8 cellular contexts compared by ENCODE assay signal in genomic region chr9:113220467-113221002, GRCh38. TPM values are rescaled to one million over a fixed set of nuclear protein-coding genes. Genes with fewer than 3 reads are reported as not detected.
DNase-seq lines count a peak whose midpoint lies in the region; ATAC-seq and TF ChIP-seq lines count a peak whose summit lies in the region.

No MANE protein-coding gene starts in this region.

- peak overlapping the region; percentile 68 for H3K9ac ChIP-seq in HUES64 (ENCODE audit: low read depth, low read length)

- no peak for TF ChIP-seq POLR2A in uterus (IDR thresholded peaks at IDR 0.05)

- H3K36me3 ChIP-seq in HUES64 (ENCODE audit: insufficient read depth, low read length) (peaks cover 3% of the 10 kb centered on the region; the same call in 1 of the 2 replicates), lung (ENCODE audit: control insufficient read depth in 2 of 2, insufficient read depth in 2 of 2, low read length in 2 of 2) (no peaks in the 10 kb centered on the region), uterus (no peaks in the 10 kb centered on the region)

- H3K27ac ChIP-seq in C4-2B (peak overlapping the region; percentile 79), HUES64 (ENCODE audit: low read depth, low read length) (peak overlapping the region; percentile 44), lung (ENCODE audit: low read depth in 1 of 2, low read length in 1 of 2) (peak overlapping the region; percentile 66 to 82), uterus (peak overlapping the region; percentile 79 to 83)

- intact Hi-C loops in uterus (cut with DNase I; ENCODE audit: low total_unique reads): no loop called here

- H3K4me1 ChIP-seq in HUES64 (ENCODE audit: insufficient read depth, low read length) (peaks cover 16% of the 10 kb centered on the region), lung (ENCODE audit: control insufficient read depth in 2 of 2, insufficient read depth in 2 of 2, low read length in 2 of 2) (peaks cover 0 to 19% of the 10 kb centered on the region in 2 donors), uterus (peaks cover 6 to 11% of the 10 kb centered on the region in 2 donors)

- TF ChIP-seq CTCF in C4-2B (conservative IDR thresholded peaks at IDR 0.05) (no peak), astrocyte of the spinal cord (IDR thresholded peaks at IDR 0.05; ENCODE audit: low read depth, low read length) (no peak), lung (IDR thresholded peaks at IDR 0.05; ENCODE audit: control extremely low read depth, extremely low read depth) (no peak), uterus (IDR thresholded peaks at IDR 0.05) (no peak)

- in situ Hi-C loops in astrocyte of the spinal cord (cut with HindIII; ENCODE audit: low sequenced_read_pairs): no loop called here

- H3K9me3 ChIP-seq in HUES64 (ENCODE audit: insufficient read depth, low read depth, low read length) (no peaks in the 10 kb centered on the region), lung (ENCODE audit: control insufficient read depth in 2 of 2, insufficient read depth in 1 of 2, low read length in 1 of 2) (no peaks in the 10 kb centered on the region), uterus (no peaks in the 10 kb centered on the region)

- 13% methylated on average over 11 of the region's 11 CpGs for WGBS in HUES64
- WGBS in lung, 2 donors: 5 to 7% methylated on average over 11 of the region's 11 CpGs

- H3K27me3 ChIP-seq in HUES64 (ENCODE audit: insufficient read depth, low read length) (no peaks in the 10 kb centered on the region), lung (ENCODE audit: control insufficient read depth, insufficient read depth) (no peaks in the 10 kb centered on the region), uterus (no peaks in the 10 kb centered on the region)

- no peak for ATAC-seq in lung (ENCODE audit: insufficient read depth, low FRiP score)
- ATAC-seq in HG03108 (IDR thresholded peaks at IDR 0.05; ENCODE audit: unreplicated experiment): no peak
- ATAC-seq in GM21526 (IDR thresholded peaks at IDR 0.05; ENCODE audit: low FRiP score, unreplicated experiment): no peak

- peak overlapping the region; percentile 84 for H3K4me3 ChIP-seq in HUES64 (ENCODE audit: low read length)
- H3K4me3 ChIP-seq in astrocyte of the spinal cord (ENCODE audit: low read depth, low read length): peak overlapping the region; percentile 97
- H3K4me3 ChIP-seq in lung: peak overlapping the region; percentile 63
- peak overlapping the region; percentile 80 to 91 for H3K4me3 ChIP-seq in uterus

- DNase-seq in astrocyte of the spinal cord (ENCODE audit: low read depth, low spot score) (no peak), lung (ENCODE audit: low spot score) (no peak), uterus (no peak), NCI-H2107 (lab: John Stamatoyannopoulos, UW) (no peak)

RNA-seq across cellular contexts. Expression of gene FKBP15, which starts 0.5 kb away (rescaled TPM):
- 10.7 TPM for polyA plus RNA-seq in HUES64 (2013, experiment 1 of 2)
- polyA plus RNA-seq in HUES64 (2013, experiment 2 of 2): 9.6 TPM
- total RNA-seq in lung (10 to 100 TPM; 43.2 to 45.0 TPM), uterus (10 to 100 TPM; 14.1 to 30.3 (median 23.1) TPM)
- polyA plus RNA-seq in lung: 10 to 100 TPM; 18.2 to 47.0 TPM

RNA-seq across cellular contexts. Expression of gene SLC31A1, which starts 0.8 kb away (rescaled TPM):
- polyA plus RNA-seq in HUES64 (2013, experiment 1 of 2): 29.6 TPM
- polyA plus RNA-seq in HUES64 (2013, experiment 2 of 2): 30.6 TPM
- total RNA-seq in lung (10 to 100 TPM; 13.9 to 39.3 TPM), uterus (10 to 100 TPM in 2 of 4 donors, 1 to 10 TPM in 1, under 1 TPM in 1; 0.51 to 20.6 (median 10.6) TPM)
- 10 to 100 TPM; 14.3 to 22.0 TPM for polyA plus RNA-seq in lung

RNA-seq across cellular contexts. Expression of gene CDC26, which starts 54.8 kb away (rescaled TPM):
- polyA plus RNA-seq in HUES64 (2013, experiment 1 of 2): 45.8 TPM
- 44.4 TPM for polyA plus RNA-seq in HUES64 (2013, experiment 2 of 2)
- total RNA-seq in lung: 10 to 100 TPM; 19.0 to 22.8 TPM
- 10 to 100 TPM; 24.8 to 41.8 TPM for polyA plus RNA-seq in lung
- 10 to 100 TPM; 16.9 to 30.9 (median 26.3) TPM for total RNA-seq in uterus

RNA-seq across cellular contexts. Expression of gene PRPF4, which starts 54.9 kb away (rescaled TPM):
- polyA plus RNA-seq in HUES64 (2013, experiment 1 of 2): 27.8 TPM
- 25.2 TPM for polyA plus RNA-seq in HUES64 (2013, experiment 2 of 2)
- 10 to 100 TPM; 17.3 to 20.6 TPM for total RNA-seq in lung
- polyA plus RNA-seq in lung: 10 to 100 TPM in 1 of 2 donors, 1 to 10 TPM in 1; 7.5 to 17.4 TPM
- 10 to 100 TPM in 3 of 4 donors, 1 to 10 TPM in 1; 5.9 to 30.2 (median 18.4) TPM for total RNA-seq in uterus
